8 cellular contexts compared by ENCODE assay signal in the genomic region with DNA sequence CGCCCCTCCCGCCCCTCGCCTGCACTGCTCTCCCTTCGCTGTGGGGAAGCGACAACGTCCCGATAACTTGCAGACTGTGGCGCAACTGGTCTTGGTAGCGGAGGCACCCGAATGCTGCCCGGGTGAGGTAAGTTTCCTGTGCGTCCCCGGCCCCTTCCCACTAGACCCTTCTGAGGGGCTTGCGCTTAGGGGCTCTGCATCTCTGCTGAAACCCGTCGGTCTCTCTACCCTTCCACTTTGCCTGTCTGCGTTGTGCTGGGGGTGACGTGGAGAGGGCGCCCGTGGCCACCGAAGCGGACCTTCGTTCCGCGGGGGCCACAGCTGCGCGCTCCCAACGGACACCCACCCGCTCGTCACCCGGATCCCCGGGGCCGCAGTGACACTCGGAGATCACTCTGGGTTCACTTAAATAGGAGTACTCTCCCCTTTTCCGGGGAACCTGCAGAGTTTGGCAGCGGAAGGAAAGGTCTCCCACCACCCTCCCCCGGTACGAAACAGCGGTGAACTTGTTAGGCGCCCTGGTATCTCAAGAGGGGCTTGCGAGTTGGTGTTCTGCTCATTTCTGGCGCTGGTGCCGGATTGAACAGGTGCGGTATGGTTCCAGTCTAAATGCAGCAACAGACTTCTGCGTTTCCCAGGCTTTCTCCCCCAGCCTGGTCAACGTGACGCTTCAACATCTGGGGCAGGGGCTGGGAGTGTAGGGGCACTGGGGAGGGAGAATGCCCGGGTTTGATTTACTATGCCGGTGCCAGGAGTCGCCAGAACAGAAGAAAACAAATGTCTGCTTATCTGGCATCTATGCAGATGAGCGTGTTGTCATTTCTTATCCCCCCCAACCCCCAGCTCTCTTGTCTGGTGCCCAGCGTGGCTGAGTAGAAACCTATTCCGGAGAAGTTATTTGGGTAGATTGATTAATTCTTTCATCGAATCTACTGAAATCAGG. TPM values are rescaled to one million over a fixed set of nuclear protein-coding genes. Genes with fewer than 3 reads are reported as not detected.
DNase-seq lines count a peak whose midpoint lies in the region; ATAC-seq and TF ChIP-seq lines count a peak whose summit lies in the region.

No MANE protein-coding gene starts in this region.

- no peaks in the 10 kb centered on the region for H3K36me3 Mint-ChIP-seq in effector memory CD8-positive, alpha-beta T cell (ENCODE audit: insufficient read depth)

- no peaks in the 10 kb centered on the region for H3K9me3 Mint-ChIP-seq in effector memory CD8-positive, alpha-beta T cell

- TF ChIP-seq RAD21 in SK-N-SH (IDR thresholded peaks at IDR 0.05; ENCODE audit: low read length), result no peak

- peak overlapping the region; percentile 67 to 74 for H3K4me3 Mint-ChIP-seq in effector memory CD8-positive, alpha-beta T cell

- TF ChIP-seq EP300 in SK-N-SH (IDR thresholded peaks at IDR 0.05; ENCODE audit: borderline replicate concordance in 1 of 2, low read depth in 1 of 2, low read length in 1 of 2), result no peak

- peak; percentile 31 for DNase-seq in SK-N-SH
- DNase-seq in OCI-M1 (lab: John Stamatoyannopoulos, UW), result peak; percentile 88
- DNase-seq in effector memory CD8-positive, alpha-beta T cell, result no peak
- DNase-seq in mucosa of descending colon, result peak; percentile 54 to 73 (median 69)
- DNase-seq in uterus, result no peak
- DNase-seq in H4 (ENCODE audit: low spot score), result no peak

- intact Hi-C loops in mucosa of descending colon (cut with DNase I, micrococcal nuclease), result no loop called here
- intact Hi-C loops in uterus (cut with DNase I; ENCODE audit: low total_unique reads), result no loop called here

- H3K27me3 ChIP-seq in SK-N-SH (ENCODE audit: insufficient read depth), result peaks cover 40% of the 10 kb centered on the region
- H3K27me3 ChIP-seq in uterus, result peaks cover 0 to 9% of the 10 kb centered on the region in 2 donors

- H3K4me3 ChIP-seq in SK-N-SH (ENCODE audit: low read depth in 2 of 2, low read length in 1 of 2) (no peak overlapping the region; a peak in 1 of 4 replicates), mucosa of descending colon (peak overlapping the region; percentile 58), uterus (peak overlapping the region; percentile 48 to 60)

- H3K9me3 ChIP-seq in SK-N-SH (no peaks in the 10 kb centered on the region), mucosa of descending colon (no peaks in the 10 kb centered on the region), uterus (no peaks in the 10 kb centered on the region)

- peaks cover 76 to 85% of the 10 kb centered on the region in 2 donors for H3K27me3 Mint-ChIP-seq in effector memory CD8-positive, alpha-beta T cell

- H3F3A ChIP-seq in SK-N-SH (replicated peaks; ENCODE audit: insufficient read depth), result no peaks in the 10 kb centered on the region

- TF ChIP-seq POLR2A in uterus (IDR thresholded peaks at IDR 0.05), result no peak

- ATAC-seq in SK-N-SH treated with all-trans-retinoic acid at 6 μM for 48 hours (no peak), HG02885 (IDR thresholded peaks at IDR 0.05; ENCODE audit: poor library complexity, unreplicated experiment) (peak; percentile 20), mucosa of descending colon (peak; percentile 39)
- no peak for ATAC-seq in effector memory CD8-positive, alpha-beta T cell (replicated peaks)

- no peaks in the 10 kb centered on the region for H3K79me2 ChIP-seq in SK-N-SH (ENCODE audit: insufficient read depth)

- peak overlapping the region; percentile 70; the same call in 1 of the 2 replicates for H3K4me2 ChIP-seq in SK-N-SH

- POLR2A ChIA-PET in SK-N-SH (lab: Yijun Ruan, JAX), result no interaction called here

- WGBS in SK-N-SH (ENCODE audit: low lambda C conversion rate), result 1% methylated on average over 17 of the region's 54 CpGs

- no peak for TF ChIP-seq CTCF in SK-N-SH (IDR thresholded peaks at IDR 0.05)
- no peak for TF ChIP-seq CTCF in mucosa of descending colon (IDR thresholded peaks at IDR 0.05)
- no peak for TF ChIP-seq CTCF in uterus (IDR thresholded peaks at IDR 0.05)

- H2AFZ ChIP-seq in SK-N-SH (ENCODE audit: low read depth), result 0 out of 2 replicates have a peak overlapping the region, but pooled peaks have one; percentile 29

- H3K27ac ChIP-seq in SK-N-SH (ENCODE audit: low read depth in 2 of 2, low read length in 1 of 2), result no peak overlapping the region
- peak overlapping the region; percentile 47 to 65 for H3K27ac ChIP-seq in uterus

- H4K20me1 ChIP-seq in SK-N-SH (ENCODE audit: insufficient read depth), result no peaks in the 10 kb centered on the region

- H3K4me1 ChIP-seq in SK-N-SH (ENCODE audit: control insufficient read depth in 1 of 2, insufficient read depth in 2 of 2, low read depth in 1 of 2, low read length in 1 of 2), result no peaks in the 10 kb centered on the region
- H3K4me1 ChIP-seq in mucosa of descending colon (ENCODE audit: low read depth), result peaks cover 18% of the 10 kb centered on the region
- no peaks in the 10 kb centered on the region for H3K4me1 ChIP-seq in uterus

- CTCF ChIA-PET in SK-N-SH (lab: Yijun Ruan, JAX), result no interaction called here

- no peaks in the 10 kb centered on the region for H3K9me2 ChIP-seq in SK-N-SH

- H3K27ac Mint-ChIP-seq in effector memory CD8-positive, alpha-beta T cell, result no peak overlapping the region

- H3K36me3 ChIP-seq in SK-N-SH (replicated peaks in 1 of 2; ENCODE audit: control insufficient read depth in 1 of 2, insufficient read depth in 2 of 2, low read length in 1 of 2), result no peaks in the 10 kb centered on the region
- H3K36me3 ChIP-seq in mucosa of descending colon (ENCODE audit: low read depth), result no peaks in the 10 kb centered on the region
- no peaks in the 10 kb centered on the region for H3K36me3 ChIP-seq in uterus

- H3K4me1 Mint-ChIP-seq in effector memory CD8-positive, alpha-beta T cell (ENCODE audit: low read depth in 2 of 2), result peaks cover 4 to 6% of the 10 kb centered on the region in 2 donors

- no peak overlapping the region for H3K9ac ChIP-seq in SK-N-SH

TF ChIP-seq in SK-N-SH, 30 proteins besides CTCF, POLR2A, EP300 and RAD21:
- no peak for TF ChIP-seq RFX5 (IDR thresholded peaks at IDR 0.05; ENCODE audit: low read length)
- no peak for TF ChIP-seq EZH2phosphoT487 (IDR thresholded peaks at IDR 0.05; ENCODE audit: borderline replicate concordance, low read depth)
- TF ChIP-seq FOXM1 (IDR thresholded peaks at IDR 0.05; ENCODE audit: low read depth), result no peak
- no peak for TF ChIP-seq FOXJ3 (CRISPR knock-in tag; IDR thresholded peaks at IDR 0.05)
- TF ChIP-seq, protein P1, sequence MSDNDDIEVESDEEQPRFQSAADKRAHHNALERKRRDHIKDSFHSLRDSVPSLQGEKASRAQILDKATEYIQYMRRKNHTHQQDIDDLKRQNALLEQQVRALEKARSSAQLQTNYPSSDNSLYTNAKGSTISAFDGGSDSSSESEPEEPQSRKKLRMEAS (IDR thresholded peaks at IDR 0.05; ENCODE audit: low read depth), result no peak
- no peak for TF ChIP-seq CHD2 (IDR thresholded peaks at IDR 0.05; ENCODE audit: low read length, partially characterized antibody)
- TF ChIP-seq JUND (IDR thresholded peaks at IDR 0.05), result no peak
- no peak for TF ChIP-seq TEAD4 (IDR thresholded peaks at IDR 0.05; ENCODE audit: borderline replicate concordance, insufficient read depth)
- no peak for TF ChIP-seq YY1 (IDR thresholded peaks at IDR 0.05; ENCODE audit: low read depth)
- TF ChIP-seq MEF2A (IDR thresholded peaks at IDR 0.05; ENCODE audit: borderline replicate concordance, low read depth), result no peak

TF ChIP-seq in SK-N-SH treated with all-trans-retinoic acid at 6 μM for 48 hours, 23 proteins besides CTCF, POLR2A, EP300 and RAD21:
- TF ChIP-seq ZNF8 (CRISPR knock-in tag; IDR thresholded peaks at IDR 0.05), result no peak

RNA-seq across cellular contexts. Expression of a gene that starts 0.9 kb away (rescaled TPM):
- not detected in 2 replicates for polyA plus RNA-seq in SK-N-SH (2012; rRNA removed)
- polyA plus RNA-seq in SK-N-SH (2012; cell fraction: cytosol; rRNA removed), result not detected in 2 replicates
- not detected in 2 replicates for polyA plus RNA-seq in SK-N-SH (2012; cell fraction: nucleus; rRNA removed)
- total RNA-seq in mucosa of descending colon (100 to 1,000 TPM in 1 of 3 donors, 10 to 100 TPM in 2; 60.0 to 122 (median 73.3) TPM), uterus (1 to 10 TPM in 3 of 4 donors, under 1 TPM in 1; 0.29 to 8.2 (median 4.1) TPM)
- 0.72 TPM in 1 of 2 replicates, not detected in the other for total RNA-seq in H4 (2014; rRNA removed; shearing (Covaris generic))

Comparison
In these comparisons a context has a peak if more than half of its experiments do, and no peak if none do; other contexts are left out.
1. DNase-seq: peak in SK-N-SH (single experiment), OCI-M1 (single experiment) and mucosa of descending colon (3 of 3); none in effector memory CD8-positive, alpha-beta T cell (0 of 3), uterus (0 of 2) and H4 (single experiment).
2. H3K27ac ChIP-seq: peak in uterus (2 of 2); none in SK-N-SH (0 of 2).
3. H3K4me3 ChIP-seq: peak in mucosa of descending colon (single experiment) and uterus (2 of 2); none in SK-N-SH (0 of 2).
4. ATAC-seq: peak in HG02885 (single experiment) and mucosa of descending colon (single experiment); none in SK-N-SH treated with all-trans-retinoic acid at 6 μM for 48 hours (single experiment) and effector memory CD8-positive, alpha-beta T cell (single experiment).
5. RNA of a gene that starts 0.9 kb away (total RNA-seq): 60.0 to 122 TPM in mucosa of descending colon; 0.29 to 8.2 TPM in uterus and 0.72 TPM in H4; every median in the first group is over 4 times any median in the second.